ENCODE assay signal across 16 cellular contexts in the genomic region with DNA sequence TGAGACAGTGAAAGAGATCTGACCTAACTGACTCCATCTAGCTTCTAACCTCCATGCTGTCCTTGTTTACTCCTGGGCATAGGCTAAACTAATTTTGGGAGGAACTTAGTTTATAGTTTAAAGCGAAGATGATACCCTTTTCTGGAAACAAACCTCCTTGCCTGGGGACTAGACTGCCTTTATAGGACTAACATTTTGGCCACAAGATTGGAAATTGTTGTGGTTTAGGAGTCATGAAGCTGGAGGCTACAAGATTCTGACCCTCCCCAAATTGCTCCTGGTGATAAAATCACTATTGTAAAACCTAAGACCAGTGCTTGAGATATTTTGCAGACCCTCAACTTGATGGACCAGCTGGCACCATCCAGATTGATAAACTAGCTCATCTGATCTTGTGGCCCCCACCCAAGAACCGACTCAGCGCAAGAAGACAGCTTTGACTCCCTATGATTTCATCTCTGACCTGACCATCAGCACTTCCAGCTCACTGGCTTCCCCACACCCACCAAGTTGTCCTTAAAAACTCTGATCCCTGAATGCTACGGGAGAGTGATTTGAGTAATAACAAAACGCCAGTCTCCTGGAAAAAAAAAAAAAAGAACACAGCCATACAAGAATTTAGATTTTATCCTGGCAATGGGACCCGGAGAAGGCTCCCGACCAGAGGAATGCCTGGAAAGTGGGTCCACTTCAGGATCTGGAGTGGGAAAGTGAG.
"Had no signal": no experiment of that assay in that cellular context is flagged by ENCODE, and none has a peak within 500 bp of the region (broad histone marks: within the 10 kb centered on the region; RNA-seq: fewer than 3 reads in every experiment).

No MANE protein-coding gene starts in this region.

- H3K4me3 ChIP-seq: adrenal gland, body of pancreas, psoas muscle, upper lobe of right lung had no signal

- ATAC-seq: body of pancreas; left colon; natural killer cell treated with Interleukin-12 subunit alpha and Interleukin-12 subunit beta and Interleukin-15 and Interleukin-18, amount 100 ng/mL, for 72 hours; psoas muscle; sciatic nerve; upper lobe of right lung had no signal

- H3K27me3 ChIP-seq: adrenal gland, body of pancreas, upper lobe of right lung had no signal

- H3K27ac ChIP-seq: adrenal gland, body of pancreas, psoas muscle, upper lobe of right lung had no signal

- DNase-seq: activated B cell treated with CpG ODN at 0.5 μM for 24 hours; activated CD4-positive, alpha-beta T cell treated with anti-CD3 and anti-CD28 coated beads, Interleukin-2, amount 10 ng/mL, durations not matched to agents 7 days and 5 days; activated CD8-positive, alpha-beta memory T cell treated with anti-CD3 and anti-CD28 coated beads for 24 hours; activated naive CD4-positive, alpha-beta T cell treated with anti-CD3 and anti-CD28 coated beads, Interleukin-2, amount 50 U/mL, for 16 hours; adrenal gland; body of pancreas; erythroblast; immature natural killer cell; left colon; mammary epithelial cell; psoas muscle; stimulated activated naive CD4-positive, alpha-beta T cell treated with Interleukin-2 at 50 U/mL for 16 hours; T-helper 1 cell; upper lobe of right lung had no signal

- H3K9me3 ChIP-seq: adrenal gland, body of pancreas, psoas muscle, upper lobe of right lung had no signal

- H3K4me1 ChIP-seq: adrenal gland, body of pancreas had no signal
